ENCODE assay signal across 1 cellular context in genomic region chr1:86472165-86472564, GRCh38.
TF ChIP-seq lines count a peak whose summit lies in the region.

No MANE protein-coding gene starts in this region.

TF ChIP-seq in WTC11, 78 proteins besides CTCF, POLR2A, EP300 and RAD21 (continued from another document):
- TF ChIP-seq ZNF532 (CRISPR knock-in tag; IDR thresholded peaks at IDR 0.05; ENCODE audit: borderline replicate concordance) (no peak), ZNF416 (CRISPR knock-in tag; IDR thresholded peaks at IDR 0.05) (no peak), RELA (CRISPR knock-in tag; IDR thresholded peaks at IDR 0.05; ENCODE audit: borderline replicate concordance) (no peak), HMGXB4 (CRISPR knock-in tag; IDR thresholded peaks at IDR 0.05) (no peak), ATF3 (CRISPR knock-in tag; conservative IDR thresholded peaks at IDR 0.05) (no peak), SOX15 (CRISPR knock-in tag; IDR thresholded peaks at IDR 0.05) (no peak), ZNF671 (CRISPR knock-in tag; IDR thresholded peaks at IDR 0.05) (no peak), FOXJ3 (CRISPR knock-in tag; IDR thresholded peaks at IDR 0.05; ENCODE audit: borderline replicate concordance) (no peak), SP1 (CRISPR knock-in tag; conservative IDR thresholded peaks at IDR 0.05) (no peak), ZNF281 (CRISPR knock-in tag; IDR thresholded peaks at IDR 0.05) (no peak)
